Comparison of ENCODE assay signal across 12 cellular contexts in genomic region chr19:48681127-48681470, GRCh38. TPM values are rescaled to one million over a fixed set of nuclear protein-coding genes. Genes with fewer than 3 reads are reported as not detected.
DNase-seq lines count a peak whose midpoint lies in the region; ATAC-seq and TF ChIP-seq lines count a peak whose summit lies in the region.
"Had no signal": no experiment of that assay in that cellular context is flagged by ENCODE, and none has a peak within 500 bp of the region (broad histone marks: within the 10 kb centered on the region; RNA-seq: fewer than 3 reads in every experiment).

No MANE protein-coding gene starts in this region.

- no peaks in the 10 kb centered on the region for H3K36me3 ChIP-seq in WERI-Rb-1
- H3K36me3 ChIP-seq: HAP-1 had no signal

- DNase-seq in DMS 273 (lab: John Stamatoyannopoulos, UW; ENCODE audit: unreplicated experiment) (peak; percentile 74), DMS 273 treated with DMSO at 0.1 percent for 48 hours (lab: John Stamatoyannopoulos, UW) (no peak), OCI-M2 (lab: John Stamatoyannopoulos, UW; ENCODE audit: unreplicated experiment) (peak; percentile 38), fibroblast of villous mesenchyme (ENCODE audit: low read depth) (peak; percentile 95), WERI-Rb-1 (no peak), NCI-H345 (lab: John Stamatoyannopoulos, UW) (no peak)
- no peak for DNase-seq in stimulated activated naive B cell treated with anti-CD40 and anti-IgM and Interleukin-4, amounts not matched to agents 10 μg/mL and 1 μg/mL and 100 μg/mL, for 72 hours
- DNase-seq in activated effector memory CD4-positive, alpha-beta T cell treated with anti-CD3 and anti-CD28 coated beads, Interleukin-2, amount 50 U/mL, for 16 hours, result no peak

- H3K4me3 ChIP-seq in fibroblast of villous mesenchyme (ENCODE audit: low read depth, low read length), result no peak overlapping the region
- no peak overlapping the region for H3K4me3 ChIP-seq in WERI-Rb-1 (ENCODE audit: low read depth, low read length)
- H3K4me3 ChIP-seq: HAP-1 had no signal

- H3K27me3 Mint-ChIP-seq in stimulated activated naive B cell treated with anti-CD40 and anti-IgM and Interleukin-4, amounts not matched to agents 10 μg/mL and 1 μg/mL and 100 μg/mL, for 72 hours, result peaks cover 0 to 2% of the 10 kb centered on the region in 2 donors

- no peak overlapping the region for H3K27ac ChIP-seq in WERI-Rb-1
- H3K27ac ChIP-seq: 22Rv1 had no signal

- peak; percentile 63 to 76 for ATAC-seq in stimulated activated naive B cell treated with anti-CD40 and anti-IgM and Interleukin-4, amounts not matched to agents 10 μg/mL and 1 μg/mL and 100 μg/mL, for 72 hours (replicated peaks)
- ATAC-seq: WTC11 had no signal

- H3K36me3 Mint-ChIP-seq in stimulated activated naive B cell treated with anti-CD40 and anti-IgM and Interleukin-4, amounts not matched to agents 10 μg/mL and 1 μg/mL and 100 μg/mL, for 72 hours, result no peaks in the 10 kb centered on the region
- H3K36me3 Mint-ChIP-seq: WTC11 had no signal

- no peaks in the 10 kb centered on the region for H3K9me3 ChIP-seq in WERI-Rb-1 (ENCODE audit: severe bottlenecking)
- H3K9me3 ChIP-seq: HAP-1 had no signal

- no peak for TF ChIP-seq CTCF in fibroblast of villous mesenchyme (IDR thresholded peaks at IDR 0.05; ENCODE audit: insufficient read depth, low read depth, low read length)
- TF ChIP-seq CTCF in WERI-Rb-1 (IDR thresholded peaks at IDR 0.05; ENCODE audit: low read depth, low read length), result no peak

- no peaks in the 10 kb centered on the region for H3K27me3 ChIP-seq in WERI-Rb-1 (ENCODE audit: insufficient read depth, low read depth, severe bottlenecking)

- no peaks in the 10 kb centered on the region for H3K9me3 Mint-ChIP-seq in stimulated activated naive B cell treated with anti-CD40 and anti-IgM and Interleukin-4, amounts not matched to agents 10 μg/mL and 1 μg/mL and 100 μg/mL, for 72 hours
- H3K9me3 Mint-ChIP-seq: IgD-negative memory B cell, WTC11 had no signal

- no peak overlapping the region for H3K4me3 Mint-ChIP-seq in stimulated activated naive B cell treated with anti-CD40 and anti-IgM and Interleukin-4, amounts not matched to agents 10 μg/mL and 1 μg/mL and 100 μg/mL, for 72 hours
- H3K4me3 Mint-ChIP-seq: IgD-negative memory B cell, WTC11 had no signal

- no peaks in the 10 kb centered on the region for H3K4me1 Mint-ChIP-seq in stimulated activated naive B cell treated with anti-CD40 and anti-IgM and Interleukin-4, amounts not matched to agents 10 μg/mL and 1 μg/mL and 100 μg/mL, for 72 hours
- H3K4me1 Mint-ChIP-seq: IgD-negative memory B cell, WTC11 had no signal

- H3K27ac Mint-ChIP-seq in stimulated activated naive B cell treated with anti-CD40 and anti-IgM and Interleukin-4, amounts not matched to agents 10 μg/mL and 1 μg/mL and 100 μg/mL, for 72 hours, result no peak overlapping the region
- H3K27ac Mint-ChIP-seq: IgD-negative memory B cell, WTC11 had no signal

RNA-seq across cellular contexts. Expression of gene NTN5, which starts 8.3 kb away (rescaled TPM):
- under 0.01 TPM in 1 of 2 replicates, not detected in the other for total RNA-seq in fibroblast of villous mesenchyme

RNA-seq across cellular contexts. Expression of gene FUT2, which starts 14.7 kb away (rescaled TPM):
- total RNA-seq in fibroblast of villous mesenchyme, result not detected in 2 replicates

RNA-seq across cellular contexts. Expression of gene CA11, which starts 35.1 kb away (rescaled TPM):
- total RNA-seq in fibroblast of villous mesenchyme, result 1.3 TPM in 2 replicates

RNA-seq across cellular contexts. Expression of gene MAMSTR, which starts 38.4 kb away (rescaled TPM):
- 1.7 and 2.3 TPM in 2 replicates for total RNA-seq in fibroblast of villous mesenchyme

RNA-seq across cellular contexts. Expression of gene DBP, which starts 43.9 kb away (rescaled TPM):
- 6.9 and 7.7 TPM in 2 replicates for total RNA-seq in fibroblast of villous mesenchyme

Comparison
In these comparisons a context has a peak if more than half of its experiments do, and no peak if none do; other contexts are left out.
1. DNase-seq: peak in DMS 273 (single experiment), OCI-M2 (single experiment) and fibroblast of villous mesenchyme (single experiment); none in DMS 273 treated with DMSO at 0.1 percent for 48 hours (single experiment), stimulated activated naive B cell treated with anti-CD40 and anti-IgM and Interleukin-4, amounts not matched to agents 10 μg/mL and 1 μg/mL and 100 μg/mL, for 72 hours (single experiment), activated effector memory CD4-positive, alpha-beta T cell treated with anti-CD3 and anti-CD28 coated beads, Interleukin-2, amount 50 U/mL, for 16 hours (single experiment), WERI-Rb-1 (single experiment) and NCI-H345 (single experiment).